ENCODE assay signal across 15 cellular contexts in genomic region chr4:105389167-105389566, GRCh38.
"Had no signal": no experiment of that assay in that cellular context is flagged by ENCODE, and none has a peak within 500 bp of the region (broad histone marks: within the 10 kb centered on the region; RNA-seq: fewer than 3 reads in every experiment).

No MANE protein-coding gene starts in this region.

- H3K36me3 ChIP-seq: brain microvascular endothelial cell had no signal

- H3K4me1 ChIP-seq: esophagus squamous epithelium, gastroesophageal sphincter, left ventricle myocardium inferior had no signal

- ATAC-seq: activated naive CD8-positive, alpha-beta T cell treated with anti-CD3 and anti-CD28 coated beads, Interleukin-2, amount 50 U/mL, for 24 hours; gastroesophageal sphincter; T-helper 17 cell had no signal

- H3K27me3 ChIP-seq: brain microvascular endothelial cell, esophagus squamous epithelium, gastroesophageal sphincter, upper lobe of left lung had no signal

- DNase-seq: activated CD4-positive, alpha-beta T cell treated with anti-CD3 and anti-CD28 coated beads, Interleukin-2, amount 50 U/mL, for 48 hours; activated CD4-positive, CD25-positive, alpha-beta regulatory T cell; activated naive CD4-positive, alpha-beta T cell treated with Interleukin-2 at 50 U/mL for 16 hours; activated naive CD8-positive, alpha-beta T cell treated with anti-CD3 and anti-CD28 coated beads, Interleukin-2, amount 50 U/mL, for 24 hours; brain microvascular endothelial cell; cerebellar nuclear complex; esophagus squamous epithelium; kidney; left ventricle myocardium inferior; mesendoderm; stimulated activated CD4-positive, alpha-beta T cell treated with anti-CD3 and anti-CD28 coated beads, Interleukin-12 subunit alpha, Interleukin-12 subunit beta, amount 100 ng/mL, for 4 hours; stimulated activated naive CD4-positive, alpha-beta T cell treated with Interleukin-2 at 50 U/mL for 16 hours; T-helper 17 cell; upper lobe of left lung had no signal

- H3K4me3 ChIP-seq: esophagus squamous epithelium, gastroesophageal sphincter, left ventricle myocardium inferior, upper lobe of left lung had no signal

- H3K27ac ChIP-seq: brain microvascular endothelial cell, esophagus squamous epithelium, gastroesophageal sphincter, left ventricle myocardium inferior, upper lobe of left lung had no signal

- H3K9me3 ChIP-seq: esophagus squamous epithelium, gastroesophageal sphincter, left ventricle myocardium inferior, upper lobe of left lung had no signal
